8 cellular contexts compared by ENCODE assay signal in genomic region chr12:22851532-22851931, GRCh38.
"Had no signal": no experiment of that assay in that cellular context is flagged by ENCODE, and none has a peak within 500 bp of the region (broad histone marks: within the 10 kb centered on the region; RNA-seq: fewer than 3 reads in every experiment).

No MANE protein-coding gene starts in this region.

- H3K9me3 ChIP-seq: HAP-1 had no signal

- H3K9ac ChIP-seq: GM23248 had no signal

- FAIRE-seq: HTR-8/SVneo had no signal

- H3K4me1 ChIP-seq: HAP-1 had no signal

- H3K27ac ChIP-seq: GM23248 had no signal

- H3K36me3 ChIP-seq: HAP-1 had no signal

- DNase-seq: GM23248, GOT3, H7, IMR-90, KBM-7 had no signal

- ATAC-seq: HCT116 had no signal

- H2AFZ ChIP-seq: GM23248 had no signal

- H3K4me3 ChIP-seq: GM23248, HAP-1 had no signal
